In the genomic region with DNA sequence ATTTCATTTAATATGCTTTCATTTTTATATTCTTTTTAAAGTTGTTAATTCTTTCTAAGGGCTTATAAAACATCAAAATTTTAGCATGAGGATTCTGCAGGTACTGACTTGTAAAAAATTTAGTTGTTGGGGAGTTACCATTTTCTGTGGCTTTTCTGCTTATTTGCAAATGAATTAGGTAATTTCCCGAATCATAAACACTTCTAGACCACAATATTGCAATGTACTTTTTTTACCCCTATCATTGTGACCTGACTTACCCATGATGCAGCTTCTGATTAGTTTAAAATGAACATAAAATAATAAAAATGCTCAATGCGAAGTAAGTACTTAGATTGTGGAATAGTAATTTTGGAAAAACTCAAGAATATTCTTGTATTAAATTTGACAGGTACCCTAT, we compare ENCODE assay signal across 20 cellular contexts. TPM values are rescaled to one million over a fixed set of nuclear protein-coding genes. Genes with fewer than 3 reads are reported as not detected.
A peak's percentile ranks its signal among the peaks of the same experiment; 100 is the strongest.
DNase-seq lines count a peak whose midpoint lies in the region; ATAC-seq and TF ChIP-seq lines count a peak whose summit lies in the region.
"Had no signal": no experiment of that assay in that cellular context is flagged by ENCODE, and none has a peak within 500 bp of the region (broad histone marks: within the 10 kb centered on the region; RNA-seq: fewer than 3 reads in every experiment).

No MANE protein-coding gene starts in this region.

- H3K79me2 ChIP-seq in OCI-LY3 (ENCODE audit: low read length) (peaks cover 16% of the 10 kb centered on the region), mammary epithelial cell (ENCODE audit: insufficient read depth, low read length) (peaks cover 39% of the 10 kb centered on the region)

- H3K9me3 ChIP-seq in OCI-LY3 (ENCODE audit: insufficient read depth, low read length) (no peaks in the 10 kb centered on the region), mammary epithelial cell (replicated peaks; ENCODE audit: insufficient read depth, low read length) (no peaks in the 10 kb centered on the region)
- H3K9me3 ChIP-seq: BE2C, tibial artery had no signal

- H3K4me2 ChIP-seq in OCI-LY3 (ENCODE audit: low read length) (peak overlapping the region; percentile 10), mammary epithelial cell (ENCODE audit: insufficient read depth, low read depth, low read length) (no peak overlapping the region)

- H3K4me1 Mint-ChIP-seq in naive B cell = peaks cover 3 to 21% (median 17%) of the 10 kb centered on the region in 3 donors

- intact Hi-C loops in mammary epithelial cell (cut with micrococcal nuclease) (no loop called here), left ventricle myocardium superior (cut with micrococcal nuclease) (no loop called here)

- H3K4me3 Mint-ChIP-seq in naive B cell = no peak overlapping the region
- H3K4me3 Mint-ChIP-seq: dendritic cell treated with granulocyte-macrophage colony-stimulating factor and Interleukin-4, amounts not matched to agents 40 ng/mL and 50 ng/mL, for 4 days; stimulated activated memory B cell treated with anti-CD40 and anti-IgM and Interleukin-4, amounts not matched to agents 10 μg/mL and 1 μg/mL and 100 μg/mL, for 72 hours had no signal

- in situ Hi-C loops in GM13977 (cut with MboI; ENCODE audit: low pct_unique_long_range_greater_than_20kb, low sequenced_read_pairs, unreplicated experiment) (no loop called here), mammary epithelial cell (cut with MboI; ENCODE audit: low sequenced_read_pairs in 2 of 2) (no loop called here)

- no peak overlapping the region for H3K27ac Mint-ChIP-seq in naive B cell
- H3K27ac Mint-ChIP-seq: activated naive CD8-positive, alpha-beta T cell treated with anti-CD3 and anti-CD28 coated beads, Interleukin-2, amount 10 ng/mL, durations not matched to agents 7 days and 5 days; activated T-cell treated with anti-CD3 and anti-CD28 coated beads, Interleukin-2, amount 50 U/mL, for 72 hours; dendritic cell treated with granulocyte-macrophage colony-stimulating factor and Interleukin-4, amounts not matched to agents 40 ng/mL and 50 ng/mL, for 4 days; stimulated activated memory B cell treated with anti-CD40 and anti-IgM and Interleukin-4, amounts not matched to agents 10 μg/mL and 1 μg/mL and 100 μg/mL, for 72 hours had no signal

- no peak overlapping the region for H3K4me3 ChIP-seq in OCI-LY3 (ENCODE audit: low read length)
- no peak overlapping the region for H3K4me3 ChIP-seq in mammary epithelial cell (replicated peaks in 1 of 3; ENCODE audit: insufficient read depth in 1 of 3, low read depth in 2 of 3, low read length in 3 of 3)
- H3K4me3 ChIP-seq: tibial artery had no signal

- peaks cover 25% of the 10 kb centered on the region for H3K36me3 ChIP-seq in OCI-LY3 (replicated peaks; ENCODE audit: low read depth, low read length)
- H3K36me3 ChIP-seq in mammary epithelial cell (ENCODE audit: insufficient read depth, low read length) = peaks cover 7% of the 10 kb centered on the region
- H3K36me3 ChIP-seq: BE2C, brain microvascular endothelial cell, tibial artery had no signal

- H3K36me3 Mint-ChIP-seq in naive B cell = no peaks in the 10 kb centered on the region

- no peaks in the 10 kb centered on the region for H3K9me3 Mint-ChIP-seq in naive B cell
- H3K9me3 Mint-ChIP-seq: activated naive CD8-positive, alpha-beta T cell treated with anti-CD3 and anti-CD28 coated beads, Interleukin-2, amount 10 ng/mL, durations not matched to agents 7 days and 5 days; activated T-cell treated with anti-CD3 and anti-CD28 coated beads, Interleukin-2, amount 50 U/mL, for 72 hours; dendritic cell treated with granulocyte-macrophage colony-stimulating factor and Interleukin-4, amounts not matched to agents 40 ng/mL and 50 ng/mL, for 4 days; stimulated activated memory B cell treated with anti-CD40 and anti-IgM and Interleukin-4, amounts not matched to agents 10 μg/mL and 1 μg/mL and 100 μg/mL, for 72 hours had no signal

- dilution Hi-C loops in mammary epithelial cell (cut with HindIII; ENCODE audit: low sequenced_read_pairs) = no loop called here

- H2AFZ ChIP-seq in OCI-LY3 (ENCODE audit: low read depth, low read length) (no peak overlapping the region), mammary epithelial cell (ENCODE audit: low read depth, low read length) (no peak overlapping the region)

- H3K4me1 ChIP-seq in OCI-LY3 (ENCODE audit: low read length) = peaks cover 19% of the 10 kb centered on the region
- H3K4me1 ChIP-seq in mammary epithelial cell (ENCODE audit: insufficient read depth, low read length) = peaks cover 11% of the 10 kb centered on the region
- H3K4me1 ChIP-seq: BE2C had no signal

- TF ChIP-seq CTCF in GM13977 (IDR thresholded peaks at IDR 0.05; ENCODE audit: extremely low read depth, insufficient read depth, missing control alignments) = no peak
- no peak for TF ChIP-seq CTCF in GM20000 (IDR thresholded peaks at IDR 0.05; ENCODE audit: extremely low read depth, missing control alignments)
- no peak for TF ChIP-seq CTCF in OCI-LY3 (IDR thresholded peaks at IDR 0.05; ENCODE audit: low read depth, low read length)
- no peak for TF ChIP-seq CTCF in mammary epithelial cell (conservative IDR thresholded peaks at IDR 0.05 in 1 of 2, IDR thresholded peaks at IDR 0.05 in 1 of 2; ENCODE audit: extremely low read depth in 1 of 2, insufficient read depth in 1 of 2, low read depth in 1 of 2, low read length in 2 of 2)

- ATAC-seq in naive B cell (ENCODE audit: low read depth in 2 of 2) (peak; percentile 39 to 41), left ventricle myocardium superior (no peak)

- no peaks in the 10 kb centered on the region for H3K27me3 Mint-ChIP-seq in naive B cell
- H3K27me3 Mint-ChIP-seq: activated naive CD8-positive, alpha-beta T cell treated with anti-CD3 and anti-CD28 coated beads, Interleukin-2, amount 10 ng/mL, durations not matched to agents 7 days and 5 days; dendritic cell treated with granulocyte-macrophage colony-stimulating factor and Interleukin-4, amounts not matched to agents 40 ng/mL and 50 ng/mL, for 4 days; stimulated activated memory B cell treated with anti-CD40 and anti-IgM and Interleukin-4, amounts not matched to agents 10 μg/mL and 1 μg/mL and 100 μg/mL, for 72 hours had no signal

- no TSS peak for BruUV-seq in mammary epithelial cell (replicated peaks; lab: Mats Ljungman, UMichigan)

- H3K9ac ChIP-seq in OCI-LY3 (ENCODE audit: low read length) (no peak overlapping the region), mammary epithelial cell (ENCODE audit: insufficient read depth, low read length) (no peak overlapping the region)

- H3K27me3 ChIP-seq in OCI-LY3 (ENCODE audit: low read depth, low read length) (no peaks in the 10 kb centered on the region), mammary epithelial cell (ENCODE audit: insufficient read depth, low read length) (no peaks in the 10 kb centered on the region)
- H3K27me3 ChIP-seq: BE2C, brain microvascular endothelial cell, foreskin keratinocyte, tibial artery had no signal

- WGBS in mammary epithelial cell (ENCODE audit: low coverage, missing lambda C conversion rate) = 50% methylated on average over 2 of the region's 2 CpGs

- DNase-seq in GM13977 (ENCODE audit: low spot score) = peak; percentile 9
- peak; percentile 21 for DNase-seq in GM20000 (ENCODE audit: low spot score)
- no peak for DNase-seq in naive B cell
- no peak for DNase-seq in mammary epithelial cell
- no peak for DNase-seq in stimulated activated naive CD4-positive, alpha-beta T cell (lab: John Stamatoyannopoulos, UW)
- DNase-seq in DMS114 treated with DMSO at 0.1 percent for 48 hours (lab: John Stamatoyannopoulos, UW; ENCODE audit: unreplicated experiment) = no peak
- no peak for DNase-seq in left ventricle myocardium superior
- DNase-seq: BE2C, brain microvascular endothelial cell, DMS153, mesendoderm, NCI-H1436 treated with DMSO at 0.1 percent for 48 hours, NCI-H2171 treated with DMSO at 0.1 percent for 48 hours, tibial artery had no signal

- CTCF ChIA-PET in mammary epithelial cell (lab: Charles Lee; ENCODE audit: low non-redundant PET) = no interaction called here

- H4K20me1 ChIP-seq in OCI-LY3 (ENCODE audit: insufficient read depth, low read length) (peaks cover 42% of the 10 kb centered on the region), mammary epithelial cell (ENCODE audit: insufficient read depth, low read length) (peaks cover 5% of the 10 kb centered on the region)

- H3K27ac ChIP-seq in OCI-LY3 (ENCODE audit: low read length) (no peak overlapping the region), mammary epithelial cell (ENCODE audit: insufficient read depth, low read depth, low read length) (no peak overlapping the region)
- H3K27ac ChIP-seq: brain microvascular endothelial cell, foreskin keratinocyte, tibial artery had no signal

RNA-seq across cellular contexts. Expression of a gene that starts 11.4 kb away (rescaled TPM):
- polyA plus RNA-seq in naive B cell (ENCODE audit: low read depth in 6 of 6) = 10 to 100 TPM; 25.3 to 58.5 (median 38.3) TPM
- total RNA-seq in mammary epithelial cell = 10 to 100 TPM; 20.3 to 24.3 TPM
- polyA plus RNA-seq in mammary epithelial cell = 25.4 TPM
- polyA minus RNA-seq in mammary epithelial cell = 86.7 TPM
- total RNA-seq in left ventricle myocardium superior = 7.6 TPM

RNA-seq across cellular contexts. Expression of a gene that starts 12.6 kb away (rescaled TPM):
- polyA plus RNA-seq in naive B cell (ENCODE audit: low read depth in 6 of 6) (100 to 1,000 TPM in 4 of 6 donors, 10 to 100 TPM in 2; 90.7 to 139 (median 118) TPM), mammary epithelial cell (78.8 TPM)
- total RNA-seq in mammary epithelial cell (100 to 1,000 TPM; 126 to 133 TPM), left ventricle myocardium superior (33.2 TPM)
- 91.4 TPM for polyA minus RNA-seq in mammary epithelial cell

Comparison
In these comparisons a context has a peak if more than half of its experiments do, and no peak if none do; other contexts are left out.
1. DNase-seq: peak in GM13977 (single experiment) and GM20000 (single experiment); none in naive B cell (single experiment), mammary epithelial cell (single experiment), stimulated activated naive CD4-positive, alpha-beta T cell (0 of 6), DMS114 treated with DMSO at 0.1 percent for 48 hours (single experiment) and left ventricle myocardium superior (single experiment).